18 cellular contexts compared by ENCODE assay signal in the genomic region with DNA sequence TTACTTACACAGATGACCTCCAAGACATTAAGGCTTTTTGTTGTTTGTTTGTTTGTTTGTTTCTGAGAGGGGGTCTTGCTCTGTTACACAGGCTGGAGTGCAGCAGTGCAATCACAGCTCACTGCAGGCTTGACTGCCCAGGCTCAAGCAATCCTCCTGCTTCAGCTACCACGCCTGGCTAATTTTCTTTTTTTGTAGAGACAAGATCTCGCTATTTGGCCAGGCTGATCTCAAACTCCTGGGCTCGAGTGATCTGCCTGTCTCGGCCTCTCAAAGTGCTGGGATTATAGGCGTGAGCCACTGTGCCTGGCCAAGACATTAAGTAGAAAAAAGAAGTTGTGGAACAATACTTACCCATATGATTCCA. TPM values are rescaled to one million over a fixed set of nuclear protein-coding genes. Genes with fewer than 3 reads are reported as not detected.
DNase-seq lines count a peak whose midpoint lies in the region; ATAC-seq and TF ChIP-seq lines count a peak whose summit lies in the region.
"Had no signal": no experiment of that assay in that cellular context is flagged by ENCODE, and none has a peak within 500 bp of the region (broad histone marks: within the 10 kb centered on the region; RNA-seq: fewer than 3 reads in every experiment).

No MANE protein-coding gene starts in this region.

- H3K27me3 Mint-ChIP-seq in activated naive CD8-positive, alpha-beta T cell treated with anti-CD3 and anti-CD28 coated beads for 36 hours, result no peaks in the 10 kb centered on the region
- no peaks in the 10 kb centered on the region for H3K27me3 Mint-ChIP-seq in naive B cell

- H3K9me3 Mint-ChIP-seq in activated naive CD8-positive, alpha-beta T cell treated with anti-CD3 and anti-CD28 coated beads for 36 hours, result no peaks in the 10 kb centered on the region
- no peaks in the 10 kb centered on the region for H3K9me3 Mint-ChIP-seq in naive B cell
- H3K9me3 Mint-ChIP-seq: endodermal cell had no signal

- H3K4me2 ChIP-seq in BLaER1 (peak overlapping the region; percentile 84), IMR-90 (ENCODE audit: low read depth, low read length) (no peak overlapping the region)

- H3K9me3 ChIP-seq in BLaER1, result no peaks in the 10 kb centered on the region
- H3K9me3 ChIP-seq in IMR-90 (ENCODE audit: control insufficient read depth, insufficient read depth, low read length), result no peaks in the 10 kb centered on the region
- H3K9me3 ChIP-seq: Caco-2, heart right ventricle had no signal

- peak overlapping the region; percentile 95 for H3K27ac ChIP-seq in BLaER1
- H3K27ac ChIP-seq in IMR-90 (ENCODE audit: insufficient read depth, low read length), result no peak overlapping the region

- 0 out of 2 replicates have a peak overlapping the region, but pooled peaks have one; percentile 0 for H2AK5ac ChIP-seq in IMR-90 (ENCODE audit: low read depth, low read length)

- TF ChIP-seq POLR2A in IMR-90 (IDR thresholded peaks at IDR 0.05; ENCODE audit: low read depth, low read length), result no peak

- H3K27me3 ChIP-seq in BLaER1 (no peaks in the 10 kb centered on the region), IMR-90 (ENCODE audit: control insufficient read depth, insufficient read depth, low read length) (no peaks in the 10 kb centered on the region)
- H3K27me3 ChIP-seq: heart right ventricle had no signal

- no TSS peak for BruUV-seq in IMR-90 (replicated peaks; lab: Mats Ljungman, UMichigan)

- no peak overlapping the region for H3K4me3 ChIP-seq in BLaER1
- no peak overlapping the region for H3K4me3 ChIP-seq in IMR-90 (ENCODE audit: insufficient read depth, low read depth, low read length)
- H3K4me3 ChIP-seq: heart right ventricle had no signal

- TF ChIP-seq CTCF in IMR-90 (conservative IDR thresholded peaks at IDR 0.05; ENCODE audit: low read depth, low read length), result no peak

- dilution Hi-C loops in IMR-90 (cut with HindIII; ENCODE audit: low sequenced_read_pairs, unreplicated experiment), result no loop called here

- in situ Hi-C loops in IMR-90 (cut with MboI; ENCODE audit: low sequenced_read_pairs), result no loop called here

- H2BK15ac ChIP-seq in IMR-90 (ENCODE audit: low read depth, low read length), result 0 out of 3 replicates have a peak overlapping the region, but pooled peaks have one; percentile 7

- no peak for TF ChIP-seq RAD21 in IMR-90 (IDR thresholded peaks at IDR 0.05; ENCODE audit: low read length)

- H3K9me1 ChIP-seq in IMR-90 (ENCODE audit: insufficient read depth, low read length), result peaks cover 9% of the 10 kb centered on the region

- H4K91ac ChIP-seq in IMR-90 (ENCODE audit: insufficient read depth, low read depth, low read length), result no peak overlapping the region; the same call in 1 of the 2 replicates

- no peak for ATAC-seq in IMR-90 (ENCODE audit: low read depth)
- no peak for ATAC-seq in naive B cell (ENCODE audit: low read depth in 2 of 2)
- ATAC-seq in HG03457 (IDR thresholded peaks at IDR 0.05; ENCODE audit: unreplicated experiment), result no peak

- peaks cover 76% of the 10 kb centered on the region for H3K4me1 ChIP-seq in BLaER1
- peaks cover 22% of the 10 kb centered on the region for H3K4me1 ChIP-seq in IMR-90 (ENCODE audit: control insufficient read depth, insufficient read depth, low read length)

- no peaks in the 10 kb centered on the region for H3K36me3 ChIP-seq in BLaER1
- no peaks in the 10 kb centered on the region for H3K36me3 ChIP-seq in IMR-90 (ENCODE audit: control insufficient read depth, insufficient read depth, low read length)
- H3K36me3 ChIP-seq: heart right ventricle had no signal

- H3K23ac ChIP-seq in IMR-90 (ENCODE audit: low read depth, low read length), result no peak overlapping the region

- no peak overlapping the region for H3K14ac ChIP-seq in IMR-90 (replicated peaks; ENCODE audit: low read depth, low read length)

- H3K79me1 ChIP-seq in IMR-90 (ENCODE audit: low read depth in 1 of 2, low read length in 2 of 2), result peaks cover 3 to 13% of the 10 kb centered on the region in 2 experiments; a peak in 2 of 4 replicates

- intact Hi-C loops in IMR-90 (cut with micrococcal nuclease), result no loop called here

- peaks cover 2% of the 10 kb centered on the region for H3K36me3 Mint-ChIP-seq in activated naive CD8-positive, alpha-beta T cell treated with anti-CD3 and anti-CD28 coated beads for 36 hours
- H3K36me3 Mint-ChIP-seq in naive B cell, result no peaks in the 10 kb centered on the region

- CTCF ChIA-PET in IMR-90 (lab: Yijun Ruan, JAX), result no interaction called here

- H2BK5ac ChIP-seq in IMR-90 (ENCODE audit: low read depth, low read length, poor library complexity, severe bottlenecking), result no peak overlapping the region

- H4K20me1 ChIP-seq in BLaER1 (no peaks in the 10 kb centered on the region), IMR-90 (ENCODE audit: insufficient read depth, low read length) (no peaks in the 10 kb centered on the region)

- peak overlapping the region; percentile 20; the same call in 1 of the 2 replicates for H2BK120ac ChIP-seq in IMR-90 (ENCODE audit: low read depth, low read length)

- H3K9ac ChIP-seq in BLaER1 (no peak overlapping the region), IMR-90 (ENCODE audit: low read depth, low read length) (no peak overlapping the region)

- no peak overlapping the region for H2AK9ac ChIP-seq in IMR-90 (replicated peaks; ENCODE audit: low read depth, low read length, poor library complexity)

- no peak overlapping the region for H2AFZ ChIP-seq in IMR-90 (replicated peaks; ENCODE audit: low read length, poor library complexity)

- H4K8ac ChIP-seq in IMR-90 (ENCODE audit: low read depth in 2 of 2, low read length in 2 of 2), result no peak overlapping the region; a peak in 1 of 4 replicates

- peak overlapping the region; percentile 93; the same call in 1 of the 2 replicates for H3K4ac ChIP-seq in IMR-90 (ENCODE audit: low read depth, low read length)

- POLR2A ChIA-PET in IMR-90 (lab: Charles Lee; ENCODE audit: unreplicated experiment), result no interaction called here

- no peak overlapping the region for H3K18ac ChIP-seq in IMR-90 (ENCODE audit: low read depth, low read length)

- H3K4me1 Mint-ChIP-seq in activated naive CD8-positive, alpha-beta T cell treated with anti-CD3 and anti-CD28 coated beads for 36 hours, result peaks cover 64% of the 10 kb centered on the region
- H3K4me1 Mint-ChIP-seq in naive B cell, result peaks cover 60 to 81% (median 73%) of the 10 kb centered on the region in 3 donors

- 100% methylated on average over 1 of the region's 5 CpGs; no CpG with 5 or more reads in 1 of the 2 experiments for WGBS in IMR-90 (ENCODE audit: extremely low coverage in 2 of 2, insufficient read length in 1 of 2), 2 experiments

- no peak for DNase-seq in IMR-90
- DNase-seq in activated naive CD8-positive, alpha-beta T cell treated with anti-CD3 and anti-CD28 coated beads for 36 hours, result no peak
- DNase-seq in naive B cell, result no peak
- no peak for DNase-seq in ecto neural progenitor cell (ENCODE audit: low spot score)
- DNase-seq in amniotic stem cell (lab: John Stamatoyannopoulos, UW), result no peak
- DNase-seq: activated effector memory CD4-positive, alpha-beta T cell treated with Interleukin-2 at 50 U/mL for 16 hours; anterior cingulate cortex; Caco-2; endodermal cell; midbrain; NCI-H1930; NCI-H446 treated with DMSO at 0.1 percent for 48 hours; retina; SHP77; stimulated activated naive CD4-positive, alpha-beta T cell treated with Interleukin-2 at 50 U/mL for 16 hours had no signal

- no peak overlapping the region for H3K4me3 Mint-ChIP-seq in activated naive CD8-positive, alpha-beta T cell treated with anti-CD3 and anti-CD28 coated beads for 36 hours
- H3K4me3 Mint-ChIP-seq in naive B cell, result peak overlapping the region in 5 of 8 donors; percentile 22 to 85 (median 63)
- H3K4me3 Mint-ChIP-seq: endodermal cell had no signal

- H4K5ac ChIP-seq in IMR-90 (ENCODE audit: low read depth, low read length), result no peak overlapping the region

- H3K27ac Mint-ChIP-seq in activated naive CD8-positive, alpha-beta T cell treated with anti-CD3 and anti-CD28 coated beads for 36 hours, result peak overlapping the region; percentile 93
- H3K27ac Mint-ChIP-seq in naive B cell, result peak overlapping the region in 5 of 6 donors; percentile 3 to 82 (median 65)

- no peak overlapping the region for H3K56ac ChIP-seq in IMR-90 (ENCODE audit: extremely low read depth, insufficient read depth, low read length)

- H2BK20ac ChIP-seq in IMR-90 (ENCODE audit: low read depth, low read length), result no peak overlapping the region

TF ChIP-seq in IMR-90, 13 proteins besides CTCF, POLR2A, EP300 and RAD21 (continues in another document):
- TF ChIP-seq FOS (IDR thresholded peaks at IDR 0.05; ENCODE audit: low read depth, low read length) (no peak), BHLHE40 (IDR thresholded peaks at IDR 0.05; ENCODE audit: low read depth, low read length) (no peak), MAFK (IDR thresholded peaks at IDR 0.05; ENCODE audit: low read depth, low read length) (no peak), RFX5 (IDR thresholded peaks at IDR 0.05; ENCODE audit: low read depth, low read length) (no peak), SMC3 (IDR thresholded peaks at IDR 0.05; ENCODE audit: low read depth, low read length) (no peak), CEBPB (IDR thresholded peaks at IDR 0.05; ENCODE audit: low read depth, low read length) (no peak), MXI1 (IDR thresholded peaks at IDR 0.05; ENCODE audit: borderline replicate concordance, low read depth, low read length) (no peak), MAZ (IDR thresholded peaks at IDR 0.05; ENCODE audit: borderline replicate concordance, low read depth, low read length) (no peak)
- TF ChIP-seq, protein P1, sequence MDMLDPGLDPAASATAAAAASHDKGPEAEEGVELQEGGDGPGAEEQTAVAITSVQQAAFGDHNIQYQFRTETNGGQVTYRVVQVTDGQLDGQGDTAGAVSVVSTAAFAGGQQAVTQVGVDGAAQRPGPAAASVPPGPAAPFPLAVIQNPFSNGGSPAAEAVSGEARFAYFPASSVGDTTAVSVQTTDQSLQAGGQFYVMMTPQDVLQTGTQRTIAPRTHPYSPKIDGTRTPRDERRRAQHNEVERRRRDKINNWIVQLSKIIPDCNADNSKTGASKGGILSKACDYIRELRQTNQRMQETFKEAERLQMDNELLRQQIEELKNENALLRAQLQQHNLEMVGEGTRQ (IDR thresholded peaks at IDR 0.05; ENCODE audit: low read depth, low read length), result no peak

RNA-seq across cellular contexts. Expression of a gene that starts 30.2 kb away (rescaled TPM):
- total RNA-seq in IMR-90 (2012; rRNA removed), result 109 and 171 TPM in 2 replicates
- polyA plus RNA-seq in IMR-90 (2012; rRNA removed) (304 and 385 TPM in 2 replicates), naive B cell (ENCODE audit: low read depth in 6 of 6) (10 to 100 TPM; 23.9 to 52.0 (median 31.2) TPM)
- 781 and 851 TPM in 2 replicates for polyA plus RNA-seq in IMR-90 (2012; cell fraction: cytosol; rRNA removed)
- 1,444 and 1,599 TPM in 2 replicates for polyA plus RNA-seq in IMR-90 (2012; cell fraction: nucleus; rRNA removed; ENCODE audit: low replicate concordance)
- 10 to 100 TPM; 59.1 to 59.5 TPM for total RNA-seq in activated naive CD8-positive, alpha-beta T cell treated with anti-CD3 and anti-CD28 coated beads for 36 hours

RNA-seq across cellular contexts. Expression of a gene that starts 58.5 kb away (rescaled TPM):
- 0.36 and 0.56 TPM in 2 replicates for total RNA-seq in IMR-90 (2012; rRNA removed)
- polyA plus RNA-seq in IMR-90 (2012; rRNA removed), result 0.39 and 0.51 TPM in 2 replicates
- 0.16 and 0.19 TPM in 2 replicates for polyA plus RNA-seq in IMR-90 (2012; cell fraction: cytosol; rRNA removed)
- 0.55 and 0.63 TPM in 2 replicates for polyA plus RNA-seq in IMR-90 (2012; cell fraction: nucleus; rRNA removed; ENCODE audit: low replicate concordance)
- 10 to 100 TPM; 36.1 to 37.5 TPM for total RNA-seq in activated naive CD8-positive, alpha-beta T cell treated with anti-CD3 and anti-CD28 coated beads for 36 hours
- polyA plus RNA-seq in naive B cell (ENCODE audit: low read depth in 6 of 6), result 1 to 10 TPM in 2 of 6 donors, under 1 TPM in 4; 0.06 to 1.7 (median 0.46) TPM

Comparison
In these comparisons a context has a peak if more than half of its experiments do, and no peak if none do; other contexts are left out.
1. RNA of a gene that starts 58.5 kb away (total RNA-seq): 36.1 to 37.5 TPM in activated naive CD8-positive, alpha-beta T cell treated with anti-CD3 and anti-CD28 coated beads for 36 hours; 0.36 to 0.56 TPM in IMR-90; every median in the first group is over 10 times any median in the second.